ENCODE assay signal across 25 cellular contexts in the genomic region with DNA sequence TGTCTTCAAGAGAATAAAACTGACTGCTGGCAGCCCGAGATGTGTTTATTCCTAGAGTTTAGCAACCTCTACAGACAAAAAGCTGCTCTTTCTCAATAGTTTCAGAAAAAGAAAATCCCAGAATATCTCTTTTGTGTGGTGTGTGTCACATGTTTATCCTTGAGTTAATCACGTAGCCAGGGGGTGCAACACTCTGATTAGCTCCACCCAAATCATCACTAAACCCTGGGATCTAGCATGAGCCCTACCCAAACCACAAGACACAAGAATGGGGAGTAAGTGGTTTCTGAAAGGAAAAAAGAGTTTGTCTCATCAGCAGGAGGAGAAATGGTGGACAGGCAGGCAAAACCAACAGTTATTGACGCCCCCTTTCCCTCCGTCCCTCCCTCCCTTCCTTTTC.
A peak's percentile ranks its signal among the peaks of the same experiment; 100 is the strongest.
DNase-seq lines count a peak whose midpoint lies in the region; ATAC-seq and TF ChIP-seq lines count a peak whose summit lies in the region.
"Had no signal": no experiment of that assay in that cellular context is flagged by ENCODE, and none has a peak within 500 bp of the region (broad histone marks: within the 10 kb centered on the region; RNA-seq: fewer than 3 reads in every experiment).

No MANE protein-coding gene starts in this region.

- H3K79me1 ChIP-seq in neuronal stem cell (ENCODE audit: low read depth, low read length), result no peaks in the 10 kb centered on the region

- H3K27me3 Mint-ChIP-seq in CD4-positive, alpha-beta T cell, result peaks cover 14% of the 10 kb centered on the region
- H3K27me3 Mint-ChIP-seq: stimulated activated memory B cell treated with anti-CD40 and anti-IgM and Interleukin-4, amounts not matched to agents 10 μg/mL and 1 μg/mL and 100 μg/mL, for 72 hours had no signal

- H4K91ac ChIP-seq in neuronal stem cell (ENCODE audit: low read depth, low read length, poor library complexity), result no peak overlapping the region

- no peak overlapping the region for H2BK5ac ChIP-seq in neuronal stem cell (ENCODE audit: low read length)

- H3K4me3 ChIP-seq in DND-41 (ENCODE audit: low read depth in 1 of 2, low read length in 2 of 2), result no peak overlapping the region
- H3K4me3 ChIP-seq in epithelial cell of esophagus (ENCODE audit: low read length), result no peak overlapping the region
- H3K4me3 ChIP-seq in neuronal stem cell (ENCODE audit: low read length in 2 of 2), result no peak overlapping the region
- no peak overlapping the region for H3K4me3 ChIP-seq in testis
- H3K4me3 ChIP-seq: adrenal gland, cardiac muscle cell, coronary artery, Peyer's patch, suprapubic skin had no signal

- H3K4me3 Mint-ChIP-seq in CD4-positive, alpha-beta T cell, result no peak overlapping the region
- H3K4me3 Mint-ChIP-seq: activated CD4-positive, alpha-beta T cell treated with anti-CD3 and anti-CD28 coated beads for 36 hours; activated T-cell treated with anti-CD3 and anti-CD28 coated beads, Interleukin-2, amount 50 U/mL, for 24 hours; stimulated activated memory B cell treated with anti-CD40 and anti-IgM and Interleukin-4, amounts not matched to agents 10 μg/mL and 1 μg/mL and 100 μg/mL, for 72 hours; T-helper 1 cell treated with Interleukin-12 subunit alpha and Interleukin-12 subunit beta and Interleukin-4 antibody, amounts not matched to agents 30 μg/mL and 1 μg/mL, for 36 hours had no signal

- no peak overlapping the region for H4K8ac ChIP-seq in neuronal stem cell (ENCODE audit: low read depth, low read length)

- CTCF ChIA-PET in CD4-positive, alpha-beta T cell (lab: Charles Lee), result no interaction called here

- H2BK15ac ChIP-seq in neuronal stem cell (ENCODE audit: low read length), result no peak overlapping the region

- H2BK120ac ChIP-seq in neuronal stem cell (ENCODE audit: low read depth, low read length), result no peak overlapping the region

- no peaks in the 10 kb centered on the region for H3K27me3 ChIP-seq in DND-41 (ENCODE audit: insufficient read depth, low read length, poor library complexity)
- H3K27me3 ChIP-seq in neuronal stem cell (ENCODE audit: control insufficient read depth in 3 of 3, insufficient read depth in 3 of 3, low read depth in 1 of 3, low read length in 3 of 3), result no peaks in the 10 kb centered on the region
- H3K27me3 ChIP-seq in CD4-positive, alpha-beta T cell (ENCODE audit: control insufficient read depth, insufficient read depth, low read length), result no peaks in the 10 kb centered on the region
- H3K27me3 ChIP-seq in testis, result no peaks in the 10 kb centered on the region
- H3K27me3 ChIP-seq: adrenal gland, cardiac muscle cell, Peyer's patch had no signal

- no peaks in the 10 kb centered on the region for H3K9me3 Mint-ChIP-seq in CD4-positive, alpha-beta T cell
- H3K9me3 Mint-ChIP-seq: activated T-cell treated with anti-CD3 and anti-CD28 coated beads, Interleukin-2, amount 50 U/mL, for 24 hours; stimulated activated memory B cell treated with anti-CD40 and anti-IgM and Interleukin-4, amounts not matched to agents 10 μg/mL and 1 μg/mL and 100 μg/mL, for 72 hours; T-helper 1 cell treated with Interleukin-12 subunit alpha and Interleukin-12 subunit beta and Interleukin-4 antibody, amounts not matched to agents 30 μg/mL and 1 μg/mL, for 36 hours had no signal

- no peak overlapping the region for H3K23ac ChIP-seq in neuronal stem cell (ENCODE audit: low read depth, low read length, poor library complexity)

- H3K4me2 ChIP-seq in DND-41 (ENCODE audit: insufficient read depth, low read length), result no peak overlapping the region
- H3K4me2 ChIP-seq in neuronal stem cell (ENCODE audit: insufficient read depth, low read length, poor library complexity, severe bottlenecking), result no peak overlapping the region

- peak; percentile 64 for ATAC-seq in DND-41 (ENCODE audit: insufficient read depth, low read depth)
- ATAC-seq in CD4-positive, alpha-beta T cell (ENCODE audit: poor library complexity), result no peak
- ATAC-seq: activated CD4-positive, alpha-beta T cell treated with anti-CD3 and anti-CD28 coated beads for 36 hours; stimulated activated memory B cell treated with anti-CD40 and anti-IgM and Interleukin-4, amounts not matched to agents 10 μg/mL and 1 μg/mL and 100 μg/mL, for 72 hours had no signal

- H4K20me1 ChIP-seq in DND-41 (ENCODE audit: insufficient read depth, low read length), result no peaks in the 10 kb centered on the region

- no peak overlapping the region for H3K14ac ChIP-seq in neuronal stem cell (ENCODE audit: low read length)

- H3K4ac ChIP-seq in neuronal stem cell (ENCODE audit: low read length), result no peak overlapping the region

- no peak overlapping the region for H2AK5ac ChIP-seq in neuronal stem cell (ENCODE audit: low read depth, low read length)

- TF ChIP-seq POLR2A in testis (IDR thresholded peaks at IDR 0.05), result no peak

- no peaks in the 10 kb centered on the region for H3K4me1 Mint-ChIP-seq in CD4-positive, alpha-beta T cell (ENCODE audit: low read depth)
- H3K4me1 Mint-ChIP-seq: activated CD4-positive, alpha-beta T cell treated with anti-CD3 and anti-CD28 coated beads for 36 hours; stimulated activated memory B cell treated with anti-CD40 and anti-IgM and Interleukin-4, amounts not matched to agents 10 μg/mL and 1 μg/mL and 100 μg/mL, for 72 hours had no signal

- no peaks in the 10 kb centered on the region for H3K79me2 ChIP-seq in DND-41 (ENCODE audit: insufficient read depth, low read length)

- no peak overlapping the region for H3K27ac Mint-ChIP-seq in CD4-positive, alpha-beta T cell
- H3K27ac Mint-ChIP-seq: activated CD4-positive, alpha-beta T cell treated with anti-CD3 and anti-CD28 coated beads for 36 hours; activated T-cell treated with anti-CD3 and anti-CD28 coated beads, Interleukin-2, amount 50 U/mL, for 24 hours; stimulated activated memory B cell treated with anti-CD40 and anti-IgM and Interleukin-4, amounts not matched to agents 10 μg/mL and 1 μg/mL and 100 μg/mL, for 72 hours; T-helper 1 cell treated with Interleukin-12 subunit alpha and Interleukin-12 subunit beta and Interleukin-4 antibody, amounts not matched to agents 30 μg/mL and 1 μg/mL, for 36 hours had no signal

- DNase-seq in DND-41, result peak; percentile 4
- DNase-seq in OCI-M1 (lab: John Stamatoyannopoulos, UW), result peak; percentile 1
- DNase-seq in epithelial cell of esophagus (ENCODE audit: low read depth), result peak; percentile 81
- no peak for DNase-seq in neuronal stem cell (ENCODE audit: low spot score)
- no peak for DNase-seq in CD4-positive, alpha-beta T cell
- DNase-seq in testis, result no peak
- DNase-seq in superior temporal gyrus (ENCODE audit: extremely low spot score), result no peak
- no peak for DNase-seq in dermis blood vessel endothelial cell
- DNase-seq: activated CD4-positive, alpha-beta T cell treated with anti-CD3 and anti-CD28 coated beads for 36 hours; activated CD8-positive, alpha-beta memory T cell treated with anti-CD3 and anti-CD28 coated beads for 24 hours; activated naive CD4-positive, alpha-beta T cell; activated T-cell treated with anti-CD3 and anti-CD28 coated beads, Interleukin-2, amount 50 U/mL, for 24 hours; IMR-90; kidney; NCI-H146; NCI-H510A; Peyer's patch; stimulated activated CD4-positive, alpha-beta T cell treated with anti-CD3 and anti-CD28 coated beads, Interleukin-4, amount 100 ng/mL, for 1 hour had no signal

- no peaks in the 10 kb centered on the region for H3K36me3 ChIP-seq in DND-41 (ENCODE audit: insufficient read depth, low read length)
- no peaks in the 10 kb centered on the region for H3K36me3 ChIP-seq in neuronal stem cell (replicated peaks in 1 of 2; ENCODE audit: control insufficient read depth in 2 of 2, insufficient read depth in 2 of 2, low read length in 2 of 2)
- no peaks in the 10 kb centered on the region for H3K36me3 ChIP-seq in testis (ENCODE audit: low read depth, missing control alignments)
- H3K36me3 ChIP-seq: adrenal gland, cardiac muscle cell, Peyer's patch, suprapubic skin had no signal

- peak overlapping the region; percentile 22 for H3K18ac ChIP-seq in neuronal stem cell (ENCODE audit: low read length)

- H3K9me3 ChIP-seq in DND-41 (ENCODE audit: insufficient read depth, low read length, severe bottlenecking) (no peaks in the 10 kb centered on the region), neuronal stem cell (replicated peaks in 1 of 2; ENCODE audit: control insufficient read depth in 2 of 2, insufficient read depth in 1 of 2, low read depth in 1 of 2, low read length in 2 of 2) (no peaks in the 10 kb centered on the region), testis (no peaks in the 10 kb centered on the region)
- no peaks in the 10 kb centered on the region for H3K9me3 ChIP-seq in CD4-positive, alpha-beta T cell (ENCODE audit: control insufficient read depth, low read length)
- H3K9me3 ChIP-seq: adrenal gland, Peyer's patch, suprapubic skin had no signal

- intact Hi-C loops in CD4-positive, alpha-beta T cell (cut with DNase I, micrococcal nuclease), result no loop called here
- intact Hi-C loops in testis (cut with DNase I; ENCODE audit: low total_unique reads), result no loop called here

- H2BK12ac ChIP-seq in neuronal stem cell (ENCODE audit: low read length), result no peak overlapping the region

- WGBS in neuronal stem cell (ENCODE audit: extremely low coverage in 2 of 2, insufficient read length in 2 of 2, insufficient replicate concordance in 1 of 2), 2 donors, result no CpG with 5 or more reads among the region's 4 CpGs
- WGBS in testis, 2 donors, result 67 to 74% methylated on average over 3 to 4 of the region's 4 CpGs

- peaks cover 7% of the 10 kb centered on the region for H3K4me1 ChIP-seq in DND-41 (ENCODE audit: insufficient read depth, low read length)
- peaks cover 0 to 4% of the 10 kb centered on the region in 2 donors for H3K4me1 ChIP-seq in neuronal stem cell (ENCODE audit: control insufficient read depth in 2 of 2, insufficient read depth in 1 of 2, low read depth in 1 of 2, low read length in 2 of 2)
- no peaks in the 10 kb centered on the region for H3K4me1 ChIP-seq in testis
- H3K4me1 ChIP-seq: adrenal gland, Peyer's patch, suprapubic skin had no signal

- no peak overlapping the region for H2AFZ ChIP-seq in DND-41 (ENCODE audit: low read depth, low read length)
- no peak overlapping the region for H2AFZ ChIP-seq in neuronal stem cell (ENCODE audit: low read length)

- no peak overlapping the region for H3K27ac ChIP-seq in DND-41 (ENCODE audit: low read length)
- peak overlapping the region; percentile 30 for H3K27ac ChIP-seq in neuronal stem cell (replicated peaks; ENCODE audit: low read length)
- H3K27ac ChIP-seq in CD4-positive, alpha-beta T cell (ENCODE audit: low read depth, low read length), result no peak overlapping the region
- H3K27ac ChIP-seq in testis, result no peak overlapping the region
- H3K27ac ChIP-seq: adrenal gland, C4-2B, cardiac muscle cell, coronary artery, Peyer's patch, suprapubic skin had no signal

- H3K36me3 Mint-ChIP-seq in CD4-positive, alpha-beta T cell (ENCODE audit: low read depth), result no peaks in the 10 kb centered on the region
- H3K36me3 Mint-ChIP-seq: stimulated activated memory B cell treated with anti-CD40 and anti-IgM and Interleukin-4, amounts not matched to agents 10 μg/mL and 1 μg/mL and 100 μg/mL, for 72 hours had no signal

- TF ChIP-seq CTCF in DND-41 (IDR thresholded peaks at IDR 0.05; ENCODE audit: borderline replicate concordance, extremely low read depth, low read length, poor library complexity, severe bottlenecking) (no peak), epithelial cell of esophagus (IDR thresholded peaks at IDR 0.05; ENCODE audit: insufficient read depth, low read depth, low read length, missing control alignments) (no peak), testis (IDR thresholded peaks at IDR 0.05) (no peak)
- no peak for TF ChIP-seq CTCF in CD4-positive, alpha-beta T cell (IDR thresholded peaks at IDR 0.05)

- H3K9ac ChIP-seq in DND-41 (ENCODE audit: low read depth, low read length) (no peak overlapping the region), neuronal stem cell (ENCODE audit: low read depth, low read length, poor library complexity) (no peak overlapping the region)

- POLR2A ChIA-PET in CD4-positive, alpha-beta T cell (lab: Charles Lee), result no interaction called here

Comparison
In these comparisons a context has a peak if more than half of its experiments do, and no peak if none do; other contexts are left out.
1. DNase-seq: peak in DND-41 (single experiment), OCI-M1 (single experiment) and epithelial cell of esophagus (single experiment); none in neuronal stem cell (single experiment), CD4-positive, alpha-beta T cell (0 of 10), testis (single experiment), superior temporal gyrus (single experiment) and dermis blood vessel endothelial cell (single experiment).